Comparison of ENCODE assay signal across 8 cellular contexts in the genomic region with DNA sequence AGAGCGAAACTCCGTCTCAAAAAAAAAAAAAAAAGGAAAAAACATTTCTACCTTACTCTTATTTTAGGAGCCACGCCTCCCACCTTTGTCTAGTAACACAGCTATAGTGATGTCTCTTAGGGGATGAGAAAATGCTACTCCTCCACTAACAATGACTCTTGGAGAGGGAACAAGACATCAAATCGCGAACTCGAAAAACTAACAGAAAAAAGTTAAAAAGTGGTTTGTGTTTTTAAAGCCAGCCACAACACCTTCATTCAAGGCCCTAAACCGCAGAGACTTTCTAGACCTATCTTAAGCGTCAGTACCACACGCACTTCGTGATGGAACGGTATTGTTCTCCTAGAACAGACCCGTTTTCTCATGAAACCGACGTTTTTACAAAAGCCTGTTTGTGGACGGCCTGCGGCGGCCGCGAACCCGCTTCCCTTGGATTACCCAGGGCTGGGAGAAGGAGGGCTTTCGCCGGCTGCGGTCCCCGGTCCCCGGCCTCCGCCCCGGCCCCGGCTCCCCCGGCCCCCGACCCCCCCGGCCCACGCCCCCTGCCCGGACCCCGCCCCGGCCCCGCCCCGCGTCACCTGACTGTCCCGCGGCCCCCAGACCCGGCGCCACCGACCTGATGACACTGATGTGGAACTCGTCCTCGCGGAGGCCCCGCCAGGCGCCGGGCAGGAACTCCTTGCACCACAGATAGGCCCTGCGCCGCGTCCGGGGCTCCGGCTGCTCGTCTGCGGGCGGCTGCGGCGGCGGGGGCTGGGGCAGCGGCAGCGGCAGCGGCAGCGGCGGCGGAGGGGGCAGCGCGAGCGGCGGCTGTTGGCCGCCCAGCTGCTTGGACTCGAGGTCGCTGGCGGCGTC. TPM values are rescaled to one million over a fixed set of nuclear protein-coding genes. Genes with fewer than 3 reads are reported as not detected.
DNase-seq lines count a peak whose midpoint lies in the region; ATAC-seq and TF ChIP-seq lines count a peak whose summit lies in the region.

No MANE protein-coding gene starts in this region.

- no peak overlapping the region for H2BK15ac ChIP-seq in IMR-90 (ENCODE audit: low read depth, low read length)

- no peaks in the 10 kb centered on the region for H3K36me3 ChIP-seq in IMR-90 (ENCODE audit: control insufficient read depth, insufficient read depth, low read length)

- peaks cover 18 to 43% of the 10 kb centered on the region in 2 experiments for H3K79me1 ChIP-seq in IMR-90 (ENCODE audit: low read depth in 1 of 2, low read length in 2 of 2)

- no peaks in the 10 kb centered on the region for H3K9me3 Mint-ChIP-seq in chondrocyte (ENCODE audit: low read depth)

- POLR2A ChIA-PET in IMR-90 (lab: Charles Lee; ENCODE audit: unreplicated experiment) = no interaction called here

- no peaks in the 10 kb centered on the region; the same call in 1 of the 2 replicates for H3K9me1 ChIP-seq in IMR-90 (ENCODE audit: insufficient read depth, low read length)

- H3K27me3 Mint-ChIP-seq in chondrocyte (ENCODE audit: low read depth) = no peaks in the 10 kb centered on the region

- no peaks in the 10 kb centered on the region for H3K36me3 Mint-ChIP-seq in chondrocyte (ENCODE audit: low read depth)

- H3K23ac ChIP-seq in IMR-90 (ENCODE audit: low read depth, low read length) = peak overlapping the region; percentile 100

- peak overlapping the region; percentile 58; the same call in 1 of the 2 replicates for H2BK120ac ChIP-seq in IMR-90 (ENCODE audit: low read depth, low read length)

- H4K5ac ChIP-seq in IMR-90 (ENCODE audit: low read depth, low read length) = no peak overlapping the region; the same call in 1 of the 2 replicates

- peak overlapping the region; percentile 85 for H3K27ac Mint-ChIP-seq in chondrocyte (ENCODE audit: unreplicated experiment)

- WGBS in IMR-90 (ENCODE audit: extremely low coverage in 2 of 2, insufficient read length in 1 of 2), 2 experiments = 3% methylated on average over 14 of the region's 75 CpGs; no CpG with 5 or more reads in 1 of the 2 experiments

- 0 out of 2 replicates have a peak overlapping the region, but pooled peaks have one; percentile 83 for H3K18ac ChIP-seq in IMR-90 (ENCODE audit: low read depth, low read length)

- H4K20me1 ChIP-seq in IMR-90 (ENCODE audit: insufficient read depth, low read length) = peaks cover 16% of the 10 kb centered on the region; the same call in 1 of the 2 replicates

- peaks cover 12% of the 10 kb centered on the region for H3K4me1 ChIP-seq in IMR-90 (ENCODE audit: control insufficient read depth, insufficient read depth, low read length)

- peak; percentile 31 for ATAC-seq in IMR-90 (ENCODE audit: low read depth)

- H2BK5ac ChIP-seq in IMR-90 (ENCODE audit: low read depth, low read length, poor library complexity, severe bottlenecking) = no peak overlapping the region

- peak overlapping the region; percentile 93 for H3K4me3 ChIP-seq in IMR-90 (ENCODE audit: insufficient read depth, low read depth, low read length)

- no peak overlapping the region for H2AK5ac ChIP-seq in IMR-90 (ENCODE audit: low read depth, low read length)

- no peak for TF ChIP-seq RAD21 in IMR-90 (IDR thresholded peaks at IDR 0.05; ENCODE audit: low read length)

- TF ChIP-seq CTCF in GM20000 (IDR thresholded peaks at IDR 0.05; ENCODE audit: extremely low read depth, missing control alignments) (no peak), IMR-90 (conservative IDR thresholded peaks at IDR 0.05; ENCODE audit: low read depth, low read length) (no peak), VCaP (conservative IDR thresholded peaks at IDR 0.05) (no peak), chondrocyte (IDR thresholded peaks at IDR 0.05) (no peak)

- in situ Hi-C loops in IMR-90 (cut with MboI; ENCODE audit: low sequenced_read_pairs) = no loop called here

- CTCF ChIA-PET in IMR-90 (lab: Yijun Ruan, JAX) = interaction anchor here (0.6 kb wide), 1 partner anchor 78 kb away, joined by 8 read pairs; no protein-coding TSS in a partner anchor

- peak overlapping the region; percentile 99 for H2AFZ ChIP-seq in IMR-90 (replicated peaks; ENCODE audit: low read length, poor library complexity)

- peak overlapping the region; percentile 83 for H3K4me3 Mint-ChIP-seq in chondrocyte (ENCODE audit: unreplicated experiment)

- peak; percentile 65 for DNase-seq in COLO668 (lab: John Stamatoyannopoulos, UW; ENCODE audit: unreplicated experiment)
- peak; percentile 81 for DNase-seq in GM20000 (ENCODE audit: low spot score)
- DNase-seq in IMR-90 = peak; percentile 26
- no peak for DNase-seq in chondrocyte (ENCODE audit: low spot score)
- DNase-seq in stimulated activated CD4-positive, alpha-beta T cell treated with anti-CD3 and anti-CD28 coated beads, Interleukin-2, amount 100 ng/mL, for 4 hours (ENCODE audit: low read depth) = peak; percentile 13
- DNase-seq in NCI-H2196 (lab: John Stamatoyannopoulos, UW; ENCODE audit: unreplicated experiment) = no peak

- H3K27me3 ChIP-seq in IMR-90 (ENCODE audit: control insufficient read depth, insufficient read depth, low read length) = no peaks in the 10 kb centered on the region
- H3K27me3 ChIP-seq in layer of hippocampus (ENCODE audit: control insufficient read depth, insufficient read depth, low read length) = no peaks in the 10 kb centered on the region

- no peaks in the 10 kb centered on the region for H3K9me3 ChIP-seq in IMR-90 (ENCODE audit: control insufficient read depth, insufficient read depth, low read length)

- H2BK20ac ChIP-seq in IMR-90 (ENCODE audit: low read depth, low read length) = peak overlapping the region; percentile 75; the same call in 1 of the 2 replicates

- H3K14ac ChIP-seq in IMR-90 (replicated peaks; ENCODE audit: low read depth, low read length) = peak overlapping the region; percentile 99

- peak overlapping the region; percentile 12 for H3K27ac ChIP-seq in IMR-90 (ENCODE audit: insufficient read depth, low read length)
- peak overlapping the region; percentile 93 for H3K27ac ChIP-seq in VCaP
- peak overlapping the region; percentile 75 for H3K27ac ChIP-seq in layer of hippocampus (ENCODE audit: low read depth, low read length)

- H4K91ac ChIP-seq in IMR-90 (ENCODE audit: insufficient read depth, low read depth, low read length) = no peak overlapping the region

- no TSS peak for BruUV-seq in IMR-90 (replicated peaks; lab: Mats Ljungman, UMichigan)

- peaks cover 52% of the 10 kb centered on the region for H3K4me1 Mint-ChIP-seq in chondrocyte (ENCODE audit: low read depth)

- H3K56ac ChIP-seq in IMR-90 (ENCODE audit: extremely low read depth, insufficient read depth, low read length) = no peak overlapping the region; the same call in 1 of the 2 replicates

- no peak overlapping the region; a peak in 1 of 4 replicates for H4K8ac ChIP-seq in IMR-90 (ENCODE audit: low read depth in 2 of 2, low read length in 2 of 2)

- peak overlapping the region; percentile 95 for H2AK9ac ChIP-seq in IMR-90 (replicated peaks; ENCODE audit: low read depth, low read length, poor library complexity)

- intact Hi-C loops in IMR-90 (cut with micrococcal nuclease) = loop anchor here (5.0 kb wide), 1 partner anchor 87 kb away; no protein-coding TSS in a partner anchor

- dilution Hi-C loops in IMR-90 (cut with HindIII; ENCODE audit: low sequenced_read_pairs, unreplicated experiment) = no loop called here

- no peak for TF ChIP-seq POLR2A in IMR-90 (IDR thresholded peaks at IDR 0.05; ENCODE audit: low read depth, low read length)

- H3K4me2 ChIP-seq in IMR-90 (ENCODE audit: low read depth, low read length) = peak overlapping the region; percentile 100

- H3K4ac ChIP-seq in IMR-90 (ENCODE audit: low read depth, low read length) = peak overlapping the region; percentile 81

- H3K9ac ChIP-seq in IMR-90 (ENCODE audit: low read depth, low read length) = peak overlapping the region; percentile 88

TF ChIP-seq in IMR-90, 13 proteins besides CTCF, POLR2A, EP300 and RAD21:
- TF ChIP-seq FOS (IDR thresholded peaks at IDR 0.05; ENCODE audit: low read depth, low read length) (no peak), RFX5 (IDR thresholded peaks at IDR 0.05; ENCODE audit: low read depth, low read length) (no peak), MAFK (IDR thresholded peaks at IDR 0.05; ENCODE audit: low read depth, low read length) (no peak), MAZ (IDR thresholded peaks at IDR 0.05; ENCODE audit: borderline replicate concordance, low read depth, low read length) (peak; percentile 41; the same call in 1 of the 2 replicates), RCOR1 (IDR thresholded peaks at IDR 0.05; ENCODE audit: insufficient replicate concordance, low read length) (no peak), CHD1 (IDR thresholded peaks at IDR 0.05; ENCODE audit: low read depth, low read length) (no peak), CEBPB (IDR thresholded peaks at IDR 0.05; ENCODE audit: low read depth, low read length) (no peak)
- TF ChIP-seq, protein P1, sequence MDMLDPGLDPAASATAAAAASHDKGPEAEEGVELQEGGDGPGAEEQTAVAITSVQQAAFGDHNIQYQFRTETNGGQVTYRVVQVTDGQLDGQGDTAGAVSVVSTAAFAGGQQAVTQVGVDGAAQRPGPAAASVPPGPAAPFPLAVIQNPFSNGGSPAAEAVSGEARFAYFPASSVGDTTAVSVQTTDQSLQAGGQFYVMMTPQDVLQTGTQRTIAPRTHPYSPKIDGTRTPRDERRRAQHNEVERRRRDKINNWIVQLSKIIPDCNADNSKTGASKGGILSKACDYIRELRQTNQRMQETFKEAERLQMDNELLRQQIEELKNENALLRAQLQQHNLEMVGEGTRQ (IDR thresholded peaks at IDR 0.05; ENCODE audit: low read depth, low read length) = no peak
- TF ChIP-seq, protein P2, sequence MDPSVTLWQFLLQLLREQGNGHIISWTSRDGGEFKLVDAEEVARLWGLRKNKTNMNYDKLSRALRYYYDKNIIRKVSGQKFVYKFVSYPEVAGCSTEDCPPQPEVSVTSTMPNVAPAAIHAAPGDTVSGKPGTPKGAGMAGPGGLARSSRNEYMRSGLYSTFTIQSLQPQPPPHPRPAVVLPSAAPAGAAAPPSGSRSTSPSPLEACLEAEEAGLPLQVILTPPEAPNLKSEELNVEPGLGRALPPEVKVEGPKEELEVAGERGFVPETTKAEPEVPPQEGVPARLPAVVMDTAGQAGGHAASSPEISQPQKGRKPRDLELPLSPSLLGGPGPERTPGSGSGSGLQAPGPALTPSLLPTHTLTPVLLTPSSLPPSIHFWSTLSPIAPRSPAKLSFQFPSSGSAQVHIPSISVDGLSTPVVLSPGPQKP (IDR thresholded peaks at IDR 0.05; ENCODE audit: borderline replicate concordance, low read depth, low read length) = no peak

RNA-seq across cellular contexts. Expression of a gene that starts 0.7 kb away (rescaled TPM):
- 4.5 and 6.7 TPM in 2 replicates for total RNA-seq in IMR-90 (2012; rRNA removed)
- 6.9 and 8.4 TPM in 2 replicates for polyA plus RNA-seq in IMR-90 (2012; rRNA removed)
- polyA plus RNA-seq in IMR-90 (2012; cell fraction: cytosol; rRNA removed) = 3.5 and 3.9 TPM in 2 replicates
- polyA plus RNA-seq in IMR-90 (2012; cell fraction: nucleus; rRNA removed; ENCODE audit: low replicate concordance) = 32.6 and 52.6 TPM in 2 replicates
- 17.7 to 21.8 TPM (median 21.0 TPM) in 3 replicates for total RNA-seq in chondrocyte

Comparison
In these comparisons a context has a peak if more than half of its experiments do, and no peak if none do; other contexts are left out.
1. DNase-seq: peak in COLO668 (single experiment), GM20000 (single experiment), IMR-90 (single experiment) and stimulated activated CD4-positive, alpha-beta T cell treated with anti-CD3 and anti-CD28 coated beads, Interleukin-2, amount 100 ng/mL, for 4 hours (single experiment); none in chondrocyte (single experiment) and NCI-H2196 (single experiment).
2. H3K27ac ChIP-seq: peak in every context shown above with its lines; median percentile 93 in VCaP; 75 in layer of hippocampus; 12 in IMR-90.